Comparison of ENCODE assay signal across 7 cellular contexts in genomic region chr12:107091989-107092641, GRCh38. TPM values are rescaled to one million over a fixed set of nuclear protein-coding genes. Genes with fewer than 3 reads are reported as not detected.
DNase-seq lines count a peak whose midpoint lies in the region; ATAC-seq, FAIRE-seq and TF ChIP-seq lines count a peak whose summit lies in the region.

No MANE protein-coding gene starts in this region.

- H2AK9ac ChIP-seq in IMR-90 (replicated peaks; ENCODE audit: low read depth, low read length, poor library complexity) = no peak overlapping the region

- peak; percentile 89 for FAIRE-seq in GM12878 (lab: Jason Lieb, UNC)

- intact Hi-C loops in IMR-90 (cut with micrococcal nuclease) = loop anchor here (1.0 to 2.0 kb wide), 5 partner anchors 65 to 735 kb away; partner anchors contain the start of gene POLR3B
- intact Hi-C loops in GM12878 (cut with micrococcal nuclease; ENCODE audit: unreplicated experiment) = no loop called here

- dilution Hi-C loops in IMR-90 (cut with HindIII; ENCODE audit: low sequenced_read_pairs, unreplicated experiment) = no loop called here

- H3K9ac ChIP-seq in IMR-90 (ENCODE audit: low read depth, low read length) = peak overlapping the region; percentile 74; the same call in 1 of the 2 replicates
- peak overlapping the region; percentile 56; the same call in 1 of the 2 replicates for H3K9ac ChIP-seq in GM12878 (ENCODE audit: control insufficient read depth, insufficient read depth, low read length)

- no peak overlapping the region for H4K91ac ChIP-seq in IMR-90 (ENCODE audit: insufficient read depth, low read depth, low read length)

- H3K18ac ChIP-seq in IMR-90 (ENCODE audit: low read depth, low read length) = no peak overlapping the region

- TF ChIP-seq POLR2A in IMR-90 (IDR thresholded peaks at IDR 0.05; ENCODE audit: low read depth, low read length) = peak; percentile 66; the same call in 1 of the 2 replicates
- TF ChIP-seq POLR2A in GM12878 (IDR thresholded peaks at IDR 0.05; ENCODE audit: low read depth, low read length) = no peak

- peak; percentile 96 for DNase-seq in EH (ENCODE audit: low read depth)
- peak; percentile 97 for DNase-seq in IMR-90
- peak; percentile 78 for DNase-seq in NOMO-1 treated with DMSO at 0.1 percent for 48 hours (lab: John Stamatoyannopoulos, UW; ENCODE audit: unreplicated experiment)
- peak; percentile 21 for DNase-seq in GM12878 (ENCODE audit: low read depth, low spot score)
- DNase-seq in hepatocyte (ENCODE audit: low spot score) = peak; percentile 91
- peak; percentile 96 for DNase-seq in renal cortical epithelial cell (ENCODE audit: low read depth)

- H3K79me1 ChIP-seq in IMR-90 (ENCODE audit: low read depth in 1 of 2, low read length in 2 of 2) = peaks cover 7 to 37% of the 10 kb centered on the region in 2 experiments; a peak in 3 of 4 replicates

- no peaks in the 10 kb centered on the region for H3K9me2 ChIP-seq in hepatocyte (replicated peaks; ENCODE audit: insufficient read depth)

- H3K27me3 ChIP-seq in IMR-90 (ENCODE audit: control insufficient read depth, insufficient read depth, low read length) (no peaks in the 10 kb centered on the region), GM12878 (replicated peaks in 1 of 2; ENCODE audit: control insufficient read depth in 2 of 2, insufficient read depth in 2 of 2, low read length in 1 of 2) (peaks cover 0 to 2% of the 10 kb centered on the region in 2 experiments; a peak in 1 of 4 replicates), hepatocyte (no peaks in the 10 kb centered on the region)

- H2BK20ac ChIP-seq in IMR-90 (ENCODE audit: low read depth, low read length) = no peak overlapping the region

- no peaks in the 10 kb centered on the region; the same call in 1 of the 2 replicates for H3K4me1 ChIP-seq in IMR-90 (ENCODE audit: control insufficient read depth, insufficient read depth, low read length)
- no peaks in the 10 kb centered on the region for H3K4me1 ChIP-seq in GM12878 (ENCODE audit: control insufficient read depth, insufficient read depth, low read length)
- H3K4me1 ChIP-seq in hepatocyte (ENCODE audit: insufficient read depth) = peaks cover 11% of the 10 kb centered on the region

- no peak overlapping the region for H2AK5ac ChIP-seq in IMR-90 (ENCODE audit: low read depth, low read length)

- WGBS in IMR-90 (ENCODE audit: extremely low coverage in 2 of 2, insufficient read length in 1 of 2), 2 experiments = 0% methylated on average over 2 of the region's 6 CpGs; no CpG with 5 or more reads in 1 of the 2 experiments
- 6% methylated on average over 6 of the region's 6 CpGs for WGBS in GM12878 (ENCODE audit: insufficient coverage, insufficient replicate concordance, low lambda C conversion rate, missing lambda C conversion rate)
- under 1% methylated on average over 6 of the region's 6 CpGs for WGBS in hepatocyte (ENCODE audit: low lambda C conversion rate, missing lambda C conversion rate)

- H3K23ac ChIP-seq in IMR-90 (ENCODE audit: low read depth, low read length) = peak overlapping the region; percentile 19; the same call in 1 of the 2 replicates

- peak; percentile 37 for ATAC-seq in IMR-90 (ENCODE audit: low read depth)
- peak; percentile 43 for ATAC-seq in GM12878
- ATAC-seq in HG03108 (IDR thresholded peaks at IDR 0.05; ENCODE audit: unreplicated experiment) = no peak

- H3K9me3 ChIP-seq in IMR-90 (ENCODE audit: control insufficient read depth, insufficient read depth, low read length) = no peaks in the 10 kb centered on the region
- H3K9me3 ChIP-seq in GM12878 (replicated peaks; ENCODE audit: control insufficient read depth, insufficient read depth, low read length) = no peaks in the 10 kb centered on the region; the same call in 2 of the 3 replicates
- no peaks in the 10 kb centered on the region for H3K9me3 ChIP-seq in hepatocyte (ENCODE audit: low read depth)

- RAD21 ChIA-PET in GM12878 (lab: Charles Lee; ENCODE audit: unreplicated experiment) = interaction anchor here (0.6 to 1.0 kb wide), 2 partner anchors 19 to 514 kb away, joined by 3 read pairs; no protein-coding TSS in a partner anchor

- no peak overlapping the region for H4K8ac ChIP-seq in IMR-90 (ENCODE audit: low read depth in 2 of 2, low read length in 2 of 2)

- H3K14ac ChIP-seq in IMR-90 (replicated peaks; ENCODE audit: low read depth, low read length) = no peak overlapping the region

- in situ Hi-C loops in IMR-90 (cut with MboI; ENCODE audit: low sequenced_read_pairs) (no loop called here), GM12878 (cut with MboI) (no loop called here)

- peak overlapping the region; percentile 74; the same call in 1 of the 2 replicates for H3K4me3 ChIP-seq in IMR-90 (ENCODE audit: insufficient read depth, low read depth, low read length)
- H3K4me3 ChIP-seq in GM12878 = peak overlapping the region; percentile 74
- H3K4me3 ChIP-seq in hepatocyte = peak overlapping the region; percentile 55

- no peak for TF ChIP-seq EP300 in GM12878 (IDR thresholded peaks at IDR 0.05; ENCODE audit: borderline replicate concordance in 1 of 2, control insufficient read depth in 1 of 2, low read depth in 2 of 2, low read length in 2 of 2)

- TF ChIP-seq RAD21 in IMR-90 (IDR thresholded peaks at IDR 0.05; ENCODE audit: low read length) = peak; percentile 55
- TF ChIP-seq RAD21 in GM12878 (IDR thresholded peaks at IDR 0.05; ENCODE audit: insufficient read depth, low read depth, low read length) = peak; percentile 37

- H3K36me3 ChIP-seq in IMR-90 (ENCODE audit: control insufficient read depth, insufficient read depth, low read length) = no peaks in the 10 kb centered on the region
- H3K36me3 ChIP-seq in GM12878 (ENCODE audit: control insufficient read depth in 2 of 2, insufficient read depth in 2 of 2, low read length in 1 of 2) = no peaks in the 10 kb centered on the region
- H3K36me3 ChIP-seq in hepatocyte (replicated peaks; ENCODE audit: insufficient read depth, low read depth) = no peaks in the 10 kb centered on the region

- H3K4ac ChIP-seq in IMR-90 (ENCODE audit: low read depth, low read length) = no peak overlapping the region

- CTCF ChIA-PET in IMR-90 (lab: Yijun Ruan, JAX) (interaction anchor here (0.6 to 2.7 kb wide), 11 partner anchors 8 to 1350 kb away, joined by 3 to 14 read pairs (median 3); no protein-coding TSS in a partner anchor), GM12878 (lab: Yijun Ruan, JAX) (interaction anchor here (0.6 to 5.9 kb wide), 7 partner anchors 8 to 991 kb away, joined by 3 to 41 read pairs (median 3); no protein-coding TSS in a partner anchor)

- no peak overlapping the region for H4K5ac ChIP-seq in IMR-90 (ENCODE audit: low read depth, low read length)

- H2BK120ac ChIP-seq in IMR-90 (ENCODE audit: low read depth, low read length) = no peak overlapping the region

- SMC1A ChIA-PET in GM12878 (lab: Charles Lee; ENCODE audit: uncharacterized antibody, unreplicated experiment) = no interaction called here

- H2BK15ac ChIP-seq in IMR-90 (ENCODE audit: low read depth, low read length) = peak overlapping the region; percentile 3; the same call in 1 of the 3 replicates

- no peak overlapping the region for H3K27ac ChIP-seq in IMR-90 (ENCODE audit: insufficient read depth, low read length)
- H3K27ac ChIP-seq in GM12878 (ENCODE audit: control insufficient read depth, insufficient read depth) = no peak overlapping the region
- H3K27ac ChIP-seq in hepatocyte = peak overlapping the region; percentile 91

- POLR2A ChIA-PET in IMR-90 (lab: Charles Lee; ENCODE audit: unreplicated experiment) = no interaction called here
- POLR2A ChIA-PET in GM12878 (lab: Charles Lee) = no interaction called here

- H4K20me1 ChIP-seq in IMR-90 (ENCODE audit: insufficient read depth, low read length) (peaks cover 19% of the 10 kb centered on the region), GM12878 (ENCODE audit: control insufficient read depth, insufficient read depth) (no peaks in the 10 kb centered on the region), hepatocyte (ENCODE audit: insufficient read depth, poor library complexity, severe bottlenecking) (peaks cover 14% of the 10 kb centered on the region)

- H2AFZ ChIP-seq in IMR-90 (replicated peaks; ENCODE audit: low read length, poor library complexity) (no peak overlapping the region), GM12878 (ENCODE audit: control insufficient read depth, low read depth, low read length) (peak overlapping the region; percentile 86), hepatocyte (no peak overlapping the region)

- no peaks in the 10 kb centered on the region for H3K79me2 ChIP-seq in GM12878 (ENCODE audit: control insufficient read depth, insufficient read depth, low read length)
- peaks cover 47% of the 10 kb centered on the region for H3K79me2 ChIP-seq in hepatocyte

- TF ChIP-seq CTCF in IMR-90 (conservative IDR thresholded peaks at IDR 0.05; ENCODE audit: low read depth, low read length) (peak; percentile 82), GM12878 (IDR thresholded peaks at IDR 0.05 in 2 of 3, conservative IDR thresholded peaks at IDR 0.05 in 1 of 3; ENCODE audit: control insufficient read depth in 2 of 3, extremely low read depth in 1 of 3, insufficient read depth in 1 of 3, low read depth in 3 of 3, low read length in 3 of 3) (peak; percentile 32 to 69 (median 42); a peak in 5 of 6 replicates), hepatocyte (IDR thresholded peaks at IDR 0.05; ENCODE audit: poor library complexity) (peak; percentile 75)

- H3K56ac ChIP-seq in IMR-90 (ENCODE audit: extremely low read depth, insufficient read depth, low read length) = no peak overlapping the region

- BruUV-seq in IMR-90 (replicated peaks; lab: Mats Ljungman, UMichigan) (no TSS peak), GM12878 (replicated peaks; lab: Mats Ljungman, UMichigan) (TSS peak; percentile 70)

- peak overlapping the region; percentile 97 for H3K4me2 ChIP-seq in IMR-90 (ENCODE audit: low read depth, low read length)
- peak overlapping the region; percentile 90 for H3K4me2 ChIP-seq in GM12878 (ENCODE audit: control insufficient read depth, insufficient read depth)
- peak overlapping the region; percentile 79 for H3K4me2 ChIP-seq in hepatocyte

- peaks cover 6% of the 10 kb centered on the region; the same call in 1 of the 2 replicates for H3K9me1 ChIP-seq in IMR-90 (ENCODE audit: insufficient read depth, low read length)

- H2BK5ac ChIP-seq in IMR-90 (ENCODE audit: low read depth, low read length, poor library complexity, severe bottlenecking) = peak overlapping the region; percentile 0

RNA-seq across cellular contexts. Expression of gene CRY1, which starts 1.2 kb away (rescaled TPM):
- total RNA-seq in IMR-90 (2012; rRNA removed) = 5.9 and 9.7 TPM in 2 replicates
- polyA plus RNA-seq in IMR-90 (2012; rRNA removed) = 7.8 and 9.9 TPM in 2 replicates
- 4.3 and 5.4 TPM in 2 replicates for polyA plus RNA-seq in IMR-90 (2012; cell fraction: cytosol; rRNA removed)
- polyA plus RNA-seq in IMR-90 (2012; cell fraction: nucleus; rRNA removed; ENCODE audit: low replicate concordance) = 9.8 and 14.5 TPM in 2 replicates
- total RNA-seq in GM12878 (2013; cell fraction: nucleolus; rRNA removed) = 8.5 and 10.0 TPM in 2 replicates
- 3.8 and 5.1 TPM in 2 replicates for total RNA-seq in GM12878 (2014; rRNA removed)
- 5.1 TPM in 2 replicates for total RNA-seq in GM12878 (2014; rRNA removed; fragmentation: Illumina TruSeq; extraction: Trizol)
- total RNA-seq in GM12878 (2021) = 5.8 and 6.1 TPM in 2 replicates
- 1.0 TPM for polyA plus RNA-seq in GM12878 (2011; ENCODE audit: low read depth)
- polyA plus RNA-seq in GM12878 (2011; rRNA removed) = 7.3 and 8.4 TPM in 2 replicates
- polyA plus RNA-seq in GM12878 (2011; cell fraction: cytosol; rRNA removed) = 3.0 and 4.8 TPM in 2 replicates
- 8.9 and 9.0 TPM in 2 replicates for polyA plus RNA-seq in GM12878 (2011; cell fraction: nucleus; rRNA removed)
- polyA plus RNA-seq in GM12878 (2012) = 2.0 and 2.4 TPM in 2 replicates
- 5.5 and 8.1 TPM in 2 replicates for polyA plus RNA-seq in GM12878 (2014; fragmentation: Illumina TruSeq; extraction: Trizol)
- 1 to 10 TPM; 1.6 to 2.7 TPM for polyA plus RNA-seq in GM12878 (2014; fragmentation: Nextera tagmentation; extraction: Ambion mirVana)
- 5.2 and 5.8 TPM in 2 replicates for polyA plus RNA-seq in GM12878 (2014; rRNA removed)
- 10 to 100 TPM in 1 of 2 experiments, 1 to 10 TPM in 1; 8.7 to 10.9 TPM for polyA plus RNA-seq in GM12878 (2016; fragmentation: Nextera tagmentation; extraction: Ambion mirVana)
- 3.1 and 4.1 TPM in 2 replicates for polyA minus RNA-seq in GM12878 (2011; rRNA and poly(A)+ RNA removed)
- polyA minus RNA-seq in GM12878 (2011; cell fraction: cytosol; rRNA and poly(A)+ RNA removed) = 1.2 and 3.2 TPM in 2 replicates
- 6.0 and 11.7 TPM in 2 replicates for polyA minus RNA-seq in GM12878 (2011; cell fraction: nucleus; rRNA and poly(A)+ RNA removed)
- total RNA-seq in hepatocyte = 27.7 and 34.6 TPM in 2 replicates
- polyA plus RNA-seq in hepatocyte = 25.3 and 29.1 TPM in 2 replicates
- 18.9 and 20.9 TPM in 2 replicates for total RNA-seq in renal cortical epithelial cell

Comparison
In these comparisons a context has a peak if more than half of its experiments do, and no peak if none do; other contexts are left out.
1. DNase-seq: peak in every context shown above with its lines; median percentile 97 in IMR-90; 96 in EH; 96 in renal cortical epithelial cell; 91 in hepatocyte; 78 in NOMO-1 treated with DMSO at 0.1 percent for 48 hours; 21 in GM12878.